Comparison of ENCODE assay signal across 14 cellular contexts in genomic region chr1:209619696-209620483, GRCh38. TPM values are rescaled to one million over a fixed set of nuclear protein-coding genes. Genes with fewer than 3 reads are reported as not detected.
"Had no signal": no experiment of that assay in that cellular context is flagged by ENCODE, and none has a peak within 500 bp of the region (broad histone marks: within the 10 kb centered on the region; RNA-seq: fewer than 3 reads in every experiment).

No MANE protein-coding gene starts in this region.

- H3K27ac ChIP-seq: breast epithelium, parathyroid adenoma had no signal

- H3K9me3 ChIP-seq: breast epithelium, heart right ventricle, stomach had no signal

- H3K4me1 ChIP-seq: breast epithelium, parathyroid adenoma had no signal

- H3K36me3 ChIP-seq: breast epithelium, heart right ventricle had no signal

- ATAC-seq: heart right ventricle had no signal

- H3K27me3 ChIP-seq: breast epithelium, heart right ventricle, stomach had no signal

- DNase-seq: activated CD4-positive, alpha-beta memory T cell treated with anti-CD3 and anti-CD28 coated beads for 36 hours; activated CD4-positive, CD25-positive, alpha-beta regulatory T cell treated with anti-CD3 and anti-CD28 coated beads, Interleukin-2, amount 50 U/mL, for 72 hours; activated gamma-delta T cell; activated T-cell treated with anti-CD3 and anti-CD28 coated beads, Interleukin-2, amount 50 U/mL, for 48 hours; heart right ventricle; naive B cell; stimulated activated CD4-positive, alpha-beta T cell treated with anti-CD3 and anti-CD28 coated beads, Interleukin-4, amount 100 ng/mL, for 4 hours; stomach; SW 1271 had no signal

- H3K4me3 ChIP-seq: breast epithelium, heart right ventricle, stomach had no signal

RNA-seq across cellular contexts. Expression of gene CAMK1G, which starts 36.4 kb away (rescaled TPM):
- total RNA-seq: chondrocyte, mesenteric fat pad, skeletal muscle tissue had no signal
